In the genomic region with DNA sequence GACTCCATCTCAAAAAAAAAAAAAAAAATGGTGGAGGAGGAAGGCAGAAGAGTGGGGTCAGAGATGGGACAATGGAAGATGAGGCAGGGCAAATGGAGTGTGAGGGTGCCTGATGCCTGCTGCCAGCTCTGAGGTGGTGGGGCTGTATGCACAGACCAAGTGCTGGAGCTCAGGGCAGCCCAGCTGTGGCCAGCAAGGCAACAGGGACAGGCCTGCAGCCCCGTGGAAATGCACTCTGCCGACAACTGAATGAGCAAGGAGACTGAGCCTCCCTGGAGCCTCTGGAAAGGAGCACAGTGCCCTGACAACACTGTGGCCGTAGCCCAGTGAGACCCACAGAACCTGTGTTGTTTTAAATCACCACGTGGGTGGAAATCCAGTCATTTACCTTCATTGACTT, we compare ENCODE assay signal across 37 cellular contexts. TPM values are rescaled to one million over a fixed set of nuclear protein-coding genes. Genes with fewer than 3 reads are reported as not detected.
"Had no signal": no experiment of that assay in that cellular context is flagged by ENCODE, and none has a peak within 500 bp of the region (broad histone marks: within the 10 kb centered on the region; RNA-seq: fewer than 3 reads in every experiment).

No MANE protein-coding gene starts in this region.

- H3K27me3 ChIP-seq: ascending aorta, brain microvascular endothelial cell had no signal

- H3K27ac ChIP-seq: adrenal gland, ascending aorta, body of pancreas, brain microvascular endothelial cell, breast epithelium, cardiac muscle cell had no signal

- H3K4me1 ChIP-seq: adrenal gland, ascending aorta, body of pancreas, breast epithelium had no signal

- H3K36me3 ChIP-seq: adrenal gland, ascending aorta, brain microvascular endothelial cell, breast epithelium, cardiac muscle cell had no signal

- DNase-seq: activated effector memory CD4-positive, alpha-beta T cell treated with anti-CD3 and anti-CD28 coated beads, Interleukin-2, amount 50 U/mL, for 16 hours; activated effector memory CD4-positive, alpha-beta T cell treated with Interleukin-2 at 50 U/mL for 16 hours; activated gamma-delta T cell; activated gamma-delta T cell treated with Interleukin-2 at 50 U/mL for 16 hours; activated naive CD4-positive, alpha-beta T cell; activated naive CD4-positive, alpha-beta T cell treated with anti-CD3 and anti-CD28 coated beads for 36 hours; activated naive CD4-positive, alpha-beta T cell treated with anti-CD3 and anti-CD28 coated beads, Interleukin-2, amount 10 ng/mL, durations not matched to agents 7 days and 5 days; activated naive CD4-positive, alpha-beta T cell treated with anti-CD3 and anti-CD28 coated beads, Interleukin-2, amount 50 U/mL, for 16 hours; activated naive CD4-positive, alpha-beta T cell treated with Interleukin-2 at 50 U/mL for 16 hours; activated naive CD8-positive, alpha-beta T cell treated with anti-CD3 and anti-CD28 coated beads for 36 hours; activated naive CD8-positive, alpha-beta T cell treated with anti-CD3 and anti-CD28 coated beads, Interleukin-2, amount 10 ng/mL, durations not matched to agents 7 days and 5 days; activated naive CD8-positive, alpha-beta T cell treated with anti-CD3 and anti-CD28 coated beads, Interleukin-2, amount 50 U/mL, for 24 hours; activated T-cell treated with anti-CD3 and anti-CD28 coated beads for 4 hours; activated T-cell treated with anti-CD3 and anti-CD28 coated beads, Interleukin-2, amount 50 U/mL, for 1 hour; activated T-cell treated with anti-CD3 and anti-CD28 coated beads, Interleukin-2, amount 50 U/mL, for 24 hours; activated T-cell treated with anti-CD3 and anti-CD28 coated beads, Interleukin-2, amount 50 U/mL, for 4 hours; activated T-cell treated with anti-CD3 and anti-CD28 coated beads, Interleukin-2, amount 50 U/mL, for 48 hours; activated T-cell treated with anti-CD3 and anti-CD28 coated beads, Interleukin-2, amount 50 U/mL, for 72 hours; adrenal gland; amniotic stem cell; amygdala; anterior cingulate cortex; aorta; body of pancreas; brain microvascular endothelial cell; caudate nucleus; central memory CD4-positive, alpha-beta T cell; cerebellar nuclear complex had no signal

- H3K4me3 ChIP-seq: adrenal gland, ascending aorta, body of pancreas, breast epithelium, cardiac muscle cell had no signal

- H3K9me3 ChIP-seq: adrenal gland, ascending aorta, body of pancreas had no signal

- ATAC-seq: activated naive CD4-positive, alpha-beta T cell treated with anti-CD3 and anti-CD28 coated beads, Interleukin-2, amount 50 U/mL, for 72 hours; activated naive CD8-positive, alpha-beta T cell treated with anti-CD3 and anti-CD28 coated beads, Interleukin-2, amount 50 U/mL, for 24 hours; activated T-cell treated with anti-CD3 and anti-CD28 coated beads, Interleukin-2, amount 50 U/mL, for 4 hours; activated T-cell treated with anti-CD3 and anti-CD28 coated beads, Interleukin-2, amount 50 U/mL, for 72 hours; activated T-helper 17 cell treated with anti-CD3 and anti-CD28 coated beads, Interleukin-2, amount 50 U/mL, for 72 hours; body of pancreas had no signal

RNA-seq across cellular contexts. Expression of a gene that starts 22.9 kb away (rescaled TPM):
- total RNA-seq: activated naive CD4-positive, alpha-beta T cell treated with anti-CD3 and anti-CD28 coated beads for 36 hours; activated naive CD4-positive, alpha-beta T cell treated with anti-CD3 and anti-CD28 coated beads, Interleukin-2, amount 50 U/mL, for 72 hours; activated naive CD8-positive, alpha-beta T cell treated with anti-CD3 and anti-CD28 coated beads for 36 hours; activated naive CD8-positive, alpha-beta T cell treated with anti-CD3 and anti-CD28 coated beads, Interleukin-2, amount 10 ng/mL, durations not matched to agents 7 days and 5 days; activated T-cell treated with anti-CD3 and anti-CD28 coated beads, Interleukin-2, amount 50 U/mL, for 4 hours; activated T-cell treated with anti-CD3 and anti-CD28 coated beads, Interleukin-2, amount 50 U/mL, for 72 hours; activated T-helper 1 cell treated with anti-CD3 and anti-CD28 coated beads, Interleukin-12 subunit alpha, Interleukin-12 subunit beta, Interleukin-2, Interleukin-4 antibody, amounts not matched to agents 30 ng/mL and 10 ng/mL and 1 ng/mL, durations not matched to agents 14 hours and 24 hours and 36 hours; activated T-helper 17 cell treated with anti-CD3 and anti-CD28 coated beads, Interleukin-2, amount 50 U/mL, for 72 hours; activated T-helper 2 cell treated with anti-CD3 and anti-CD28 coated beads, Interferon-gamma antibody, Interleukin-2, Interleukin-4, amounts not matched to agents 10 μg/mL and 5 μg/mL and 100 μg/mL, durations not matched to agents 14 hours and 24 hours and 36 hours; adrenal gland; ascending aorta; breast epithelium; bronchial epithelial cell; cardiac septum had no signal
- polyA plus RNA-seq: adrenal gland, cardiac muscle cell had no signal
